Comparison of ENCODE assay signal across 1 cellular context in the genomic region with DNA sequence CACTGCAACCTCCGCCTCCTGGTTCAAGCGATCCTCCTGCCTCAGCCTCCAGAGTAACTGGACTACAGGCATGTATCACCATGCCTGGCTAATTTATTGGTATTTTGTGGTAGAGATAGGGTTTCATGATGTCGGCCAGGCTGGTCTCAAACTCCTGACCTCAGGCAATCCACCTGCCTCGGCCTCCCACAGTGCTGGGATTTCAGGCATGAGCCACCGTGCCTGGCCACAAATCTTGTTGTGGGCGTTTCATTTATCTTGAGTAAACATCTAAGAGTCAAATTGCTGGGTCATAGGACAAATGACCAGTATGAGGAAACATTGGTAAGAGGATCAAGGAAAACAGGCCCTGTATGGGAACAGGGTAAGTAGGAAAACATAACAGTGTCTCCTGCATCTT.
TF ChIP-seq lines count a peak whose summit lies in the region.

No MANE protein-coding gene starts in this region.

TF ChIP-seq in liver, 16 proteins besides CTCF, POLR2A, EP300 and RAD21 (continued from another document):
- TF ChIP-seq, protein P1, sequence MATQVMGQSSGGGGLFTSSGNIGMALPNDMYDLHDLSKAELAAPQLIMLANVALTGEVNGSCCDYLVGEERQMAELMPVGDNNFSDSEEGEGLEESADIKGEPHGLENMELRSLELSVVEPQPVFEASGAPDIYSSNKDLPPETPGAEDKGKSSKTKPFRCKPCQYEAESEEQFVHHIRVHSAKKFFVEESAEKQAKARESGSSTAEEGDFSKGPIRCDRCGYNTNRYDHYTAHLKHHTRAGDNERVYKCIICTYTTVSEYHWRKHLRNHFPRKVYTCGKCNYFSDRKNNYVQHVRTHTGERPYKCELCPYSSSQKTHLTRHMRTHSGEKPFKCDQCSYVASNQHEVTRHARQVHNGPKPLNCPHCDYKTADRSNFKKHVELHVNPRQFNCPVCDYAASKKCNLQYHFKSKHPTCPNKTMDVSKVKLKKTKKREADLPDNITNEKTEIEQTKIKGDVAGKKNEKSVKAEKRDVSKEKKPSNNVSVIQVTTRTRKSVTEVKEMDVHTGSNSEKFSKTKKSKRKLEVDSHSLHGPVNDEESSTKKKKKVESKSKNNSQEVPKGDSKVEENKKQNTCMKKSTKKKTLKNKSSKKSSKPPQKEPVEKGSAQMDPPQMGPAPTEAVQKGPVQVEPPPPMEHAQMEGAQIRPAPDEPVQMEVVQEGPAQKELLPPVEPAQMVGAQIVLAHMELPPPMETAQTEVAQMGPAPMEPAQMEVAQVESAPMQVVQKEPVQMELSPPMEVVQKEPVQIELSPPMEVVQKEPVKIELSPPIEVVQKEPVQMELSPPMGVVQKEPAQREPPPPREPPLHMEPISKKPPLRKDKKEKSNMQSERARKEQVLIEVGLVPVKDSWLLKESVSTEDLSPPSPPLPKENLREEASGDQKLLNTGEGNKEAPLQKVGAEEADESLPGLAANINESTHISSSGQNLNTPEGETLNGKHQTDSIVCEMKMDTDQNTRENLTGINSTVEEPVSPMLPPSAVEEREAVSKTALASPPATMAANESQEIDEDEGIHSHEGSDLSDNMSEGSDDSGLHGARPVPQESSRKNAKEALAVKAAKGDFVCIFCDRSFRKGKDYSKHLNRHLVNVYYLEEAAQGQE (IDR thresholded peaks at IDR 0.05) = peak; percentile 65
- no peak for TF ChIP-seq TAF1 (conservative IDR thresholded peaks at IDR 0.05)
- TF ChIP-seq, protein P2, sequence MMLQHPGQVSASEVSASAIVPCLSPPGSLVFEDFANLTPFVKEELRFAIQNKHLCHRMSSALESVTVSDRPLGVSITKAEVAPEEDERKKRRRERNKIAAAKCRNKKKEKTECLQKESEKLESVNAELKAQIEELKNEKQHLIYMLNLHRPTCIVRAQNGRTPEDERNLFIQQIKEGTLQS (IDR thresholded peaks at IDR 0.05) = no peak
- TF ChIP-seq, protein P3, sequence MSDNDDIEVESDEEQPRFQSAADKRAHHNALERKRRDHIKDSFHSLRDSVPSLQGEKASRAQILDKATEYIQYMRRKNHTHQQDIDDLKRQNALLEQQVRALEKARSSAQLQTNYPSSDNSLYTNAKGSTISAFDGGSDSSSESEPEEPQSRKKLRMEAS (IDR thresholded peaks at IDR 0.05) = peak; percentile 85
- TF ChIP-seq, protein P4, sequence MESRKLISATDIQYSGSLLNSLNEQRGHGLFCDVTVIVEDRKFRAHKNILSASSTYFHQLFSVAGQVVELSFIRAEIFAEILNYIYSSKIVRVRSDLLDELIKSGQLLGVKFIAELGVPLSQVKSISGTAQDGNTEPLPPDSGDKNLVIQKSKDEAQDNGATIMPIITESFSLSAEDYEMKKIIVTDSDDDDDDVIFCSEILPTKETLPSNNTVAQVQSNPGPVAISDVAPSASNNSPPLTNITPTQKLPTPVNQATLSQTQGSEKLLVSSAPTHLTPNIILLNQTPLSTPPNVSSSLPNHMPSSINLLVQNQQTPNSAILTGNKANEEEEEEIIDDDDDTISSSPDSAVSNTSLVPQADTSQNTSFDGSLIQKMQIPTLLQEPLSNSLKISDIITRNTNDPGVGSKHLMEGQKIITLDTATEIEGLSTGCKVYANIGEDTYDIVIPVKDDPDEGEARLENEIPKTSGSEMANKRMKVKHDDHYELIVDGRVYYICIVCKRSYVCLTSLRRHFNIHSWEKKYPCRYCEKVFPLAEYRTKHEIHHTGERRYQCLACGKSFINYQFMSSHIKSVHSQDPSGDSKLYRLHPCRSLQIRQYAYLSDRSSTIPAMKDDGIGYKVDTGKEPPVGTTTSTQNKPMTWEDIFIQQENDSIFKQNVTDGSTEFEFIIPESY (IDR thresholded peaks at IDR 0.05) = no peak
- TF ChIP-seq NR2F2 (IDR thresholded peaks at IDR 0.05) = no peak
- peak; percentile 83 for TF ChIP-seq SP1 (IDR thresholded peaks at IDR 0.05)
TF ChIP-seq in liver: peak in this region for 11.
